21 cellular contexts compared by ENCODE assay signal in genomic region chr10:102656026-102656425, GRCh38.
"Had no signal": no experiment of that assay in that cellular context is flagged by ENCODE, and none has a peak within 500 bp of the region (broad histone marks: within the 10 kb centered on the region; RNA-seq: fewer than 3 reads in every experiment).

No MANE protein-coding gene starts in this region.

- FAIRE-seq: pancreas had no signal

- H3K27ac ChIP-seq: heart left ventricle, thoracic aorta had no signal

- H3K36me3 ChIP-seq: breast epithelium had no signal

- DNase-seq: activated effector memory CD4-positive, alpha-beta T cell treated with anti-CD3 and anti-CD28 coated beads, Interleukin-2, amount 50 U/mL, for 16 hours; activated naive CD4-positive, alpha-beta T cell treated with anti-CD3 and anti-CD28 coated beads, Interleukin-2, amount 10 ng/mL, durations not matched to agents 7 days and 5 days; amygdala; endodermal cell; foreskin fibroblast; kidney glomerular epithelial cell; naive B cell; nephron progenitor cell; retina; stimulated activated naive CD4-positive, alpha-beta T cell treated with Interleukin-2 at 50 U/mL for 16 hours; T-helper 17 cell; trophoblast cell had no signal

- ATAC-seq: esophagus mucosa, heart left ventricle, pancreas, SK-N-SH treated with all-trans-retinoic acid at 6 μM for 48 hours, T-helper 17 cell, WTC11 had no signal

- H3K27me3 ChIP-seq: breast epithelium, heart left ventricle, pancreas had no signal

- H3K4me3 ChIP-seq: breast epithelium, heart left ventricle, pancreas, prostate gland, smooth muscle cell, thoracic aorta had no signal

- H3K9me3 ChIP-seq: breast epithelium, heart left ventricle, pancreas, prostate gland, thoracic aorta had no signal
